24 cellular contexts compared by ENCODE assay signal in genomic region chr1:91764471-91765115, GRCh38.
DNase-seq lines count a peak whose midpoint lies in the region; ATAC-seq, FAIRE-seq and TF ChIP-seq lines count a peak whose summit lies in the region.
"Had no signal": no experiment of that assay in that cellular context is flagged by ENCODE, and none has a peak within 500 bp of the region (broad histone marks: within the 10 kb centered on the region; RNA-seq: fewer than 3 reads in every experiment).

No MANE protein-coding gene starts in this region.

- intact Hi-C loops in Panc1 (cut with micrococcal nuclease; ENCODE audit: unreplicated experiment): no loop called here
- intact Hi-C loops in activated naive CD4-positive, alpha-beta T cell treated with anti-CD3 and anti-CD28 coated beads for 36 hours (cut with micrococcal nuclease): no loop called here

- 72% methylated on average over 12 of the region's 12 CpGs; no CpG with 5 or more reads in 1 of the 2 experiments for WGBS in H1 (ENCODE audit: extremely low coverage in 1 of 2, insufficient coverage in 1 of 2, insufficient read length in 1 of 2, insufficient replicate concordance in 2 of 2, low coverage in 1 of 2, low lambda C conversion rate in 2 of 2, missing lambda C conversion rate in 1 of 2), 2 experiments
- WGBS in liver: 89% methylated on average over 12 of the region's 12 CpGs

- no peak overlapping the region for H3K4me2 ChIP-seq in H1 (ENCODE audit: insufficient read depth in 1 of 2, low read depth in 2 of 2, low read length in 2 of 2)

- no peak for FAIRE-seq in H1 (lab: Jason Lieb, UNC)
- FAIRE-seq: D721Med, G401.6, GM12878, keratinocyte, pancreas had no signal

- no peak overlapping the region for H4K8ac ChIP-seq in H1 (ENCODE audit: extremely low read depth, insufficient read depth, low read length)

- H2BK5ac ChIP-seq in H1 (ENCODE audit: low read depth, low read length): no peak overlapping the region

- TF ChIP-seq EP300 in H1 (IDR thresholded peaks at IDR 0.05; ENCODE audit: borderline replicate concordance in 1 of 2, low read depth in 2 of 2, low read length in 2 of 2): no peak

- H3K36me3 ChIP-seq in Panc1 (ENCODE audit: control insufficient read depth, insufficient read depth, low read length) (no peaks in the 10 kb centered on the region), H1 (ENCODE audit: control insufficient read depth in 2 of 4, insufficient read depth in 4 of 4, low read length in 3 of 4) (no peaks in the 10 kb centered on the region), liver (ENCODE audit: control insufficient read depth in 4 of 4, insufficient read depth in 3 of 4, low read depth in 1 of 4, low read length in 3 of 4) (no peaks in the 10 kb centered on the region)
- H3K36me3 ChIP-seq: pancreas, tibial artery had no signal

- no peak overlapping the region for H3K4ac ChIP-seq in H1 (replicated peaks; ENCODE audit: insufficient read length, low read depth, low read length)

- ATAC-seq in Panc1: peak; percentile 70
- no peak for ATAC-seq in stimulated activated effector memory CD8-positive, alpha-beta T cell treated with anti-CD3 and anti-CD28 coated beads, Interleukin-12 subunit alpha, Interleukin-12 subunit beta, amount 100 ng/mL, for 72 hours
- no peak for ATAC-seq in GM18867 (IDR thresholded peaks at IDR 0.05; ENCODE audit: unreplicated experiment)
- ATAC-seq: GM12878, PC-3 had no signal

- no peak overlapping the region for H2AK5ac ChIP-seq in H1 (ENCODE audit: low read depth, low read length)

- no TSS peak for BruUV-seq in Panc1 (replicated peaks; lab: Mats Ljungman, UMichigan)

- H3K4me1 ChIP-seq in Panc1 (ENCODE audit: control insufficient read depth, insufficient read depth, low read length) (0 out of 2 replicates have a peak, but pooled peaks cover 3% of the 10 kb centered on the region), H1 (replicated peaks in 1 of 4; ENCODE audit: control insufficient read depth in 3 of 4, insufficient read depth in 4 of 4, low read length in 3 of 4) (peaks cover 0 to 3% (median 0%) of the 10 kb centered on the region in 4 experiments; a peak in 1 of 7 replicates), liver (ENCODE audit: control insufficient read depth in 4 of 4, insufficient read depth in 4 of 4, low read length in 3 of 4) (peaks cover under 1 to 23% (median 15%) of the 10 kb centered on the region in 4 donors)

- in situ Hi-C loops in Panc1 (cut with HindIII; ENCODE audit: low pct_unique_long_range_greater_than_20kb, low sequenced_read_pairs): no loop called here

- H2AFZ ChIP-seq in H1 (ENCODE audit: low read length): no peak overlapping the region

- no peak overlapping the region for H4K5ac ChIP-seq in H1 (ENCODE audit: insufficient read length, low read depth, low read length)

- H2BK20ac ChIP-seq in H1 (ENCODE audit: low read length): no peak overlapping the region

- TF ChIP-seq POLR2A in H1 (IDR thresholded peaks at IDR 0.05; ENCODE audit: control extremely low read depth in 1 of 2, low read depth in 2 of 2, low read length in 2 of 2): no peak

- H2BK120ac ChIP-seq in H1 (replicated peaks; ENCODE audit: low read depth, low read length): no peak overlapping the region

- no peaks in the 10 kb centered on the region for H3K9me3 ChIP-seq in Panc1 (ENCODE audit: control insufficient read depth, insufficient read depth, low read depth, low read length)
- H3K9me3 ChIP-seq in H1 (ENCODE audit: insufficient read depth in 2 of 2, low read depth in 1 of 2, low read length in 1 of 2): no peaks in the 10 kb centered on the region
- no peaks in the 10 kb centered on the region for H3K9me3 ChIP-seq in liver (ENCODE audit: control insufficient read depth in 4 of 4, low read length in 3 of 4)
- H3K9me3 ChIP-seq: pancreas, tibial artery had no signal

- H4K20me1 ChIP-seq in H1 (replicated peaks in 1 of 2; ENCODE audit: control insufficient read depth in 1 of 2, insufficient read depth in 2 of 2, low read length in 2 of 2): no peaks in the 10 kb centered on the region

- H3K27ac ChIP-seq in Panc1 (ENCODE audit: low read length) (peak overlapping the region; percentile 12; the same call in 1 of the 2 replicates), H1 (ENCODE audit: low read depth, low read length) (no peak overlapping the region), liver (ENCODE audit: low read depth in 1 of 2, low read length in 2 of 2) (peak overlapping the region; percentile 51 to 57)
- H3K27ac ChIP-seq: pancreas, SK-N-MC, tibial artery had no signal

- peaks cover 65% of the 10 kb centered on the region for H3K4me1 Mint-ChIP-seq in stimulated activated effector memory CD8-positive, alpha-beta T cell treated with anti-CD3 and anti-CD28 coated beads, Interleukin-12 subunit alpha, Interleukin-12 subunit beta, amount 100 ng/mL, for 72 hours
- H3K4me1 Mint-ChIP-seq in activated naive CD4-positive, alpha-beta T cell treated with anti-CD3 and anti-CD28 coated beads for 36 hours (ENCODE audit: low read depth): no peaks in the 10 kb centered on the region
- H3K4me1 Mint-ChIP-seq: B cell, IgD-negative memory B cell had no signal

- H3K4me3 Mint-ChIP-seq in stimulated activated effector memory CD8-positive, alpha-beta T cell treated with anti-CD3 and anti-CD28 coated beads, Interleukin-12 subunit alpha, Interleukin-12 subunit beta, amount 100 ng/mL, for 72 hours: no peak overlapping the region
- H3K4me3 Mint-ChIP-seq in activated naive CD4-positive, alpha-beta T cell treated with anti-CD3 and anti-CD28 coated beads for 36 hours: no peak overlapping the region
- H3K4me3 Mint-ChIP-seq: B cell, IgD-negative memory B cell had no signal

- H3K36me3 Mint-ChIP-seq in stimulated activated effector memory CD8-positive, alpha-beta T cell treated with anti-CD3 and anti-CD28 coated beads, Interleukin-12 subunit alpha, Interleukin-12 subunit beta, amount 100 ng/mL, for 72 hours: peaks cover 17% of the 10 kb centered on the region
- H3K36me3 Mint-ChIP-seq in activated naive CD4-positive, alpha-beta T cell treated with anti-CD3 and anti-CD28 coated beads for 36 hours (ENCODE audit: low read depth): peaks cover 5% of the 10 kb centered on the region
- H3K36me3 Mint-ChIP-seq: IgD-negative memory B cell had no signal

- no peaks in the 10 kb centered on the region for H3K27me3 Mint-ChIP-seq in activated naive CD4-positive, alpha-beta T cell treated with anti-CD3 and anti-CD28 coated beads for 36 hours (ENCODE audit: low read depth)
- H3K27me3 Mint-ChIP-seq: B cell had no signal

- H3K4me3 ChIP-seq in Panc1 (ENCODE audit: low read depth in 2 of 2, low read length in 2 of 2) (no peak overlapping the region), H1 (ENCODE audit: extremely low read depth in 1 of 4, insufficient read depth in 2 of 4, low read depth in 3 of 4, low read length in 4 of 4) (no peak overlapping the region), liver (ENCODE audit: low read depth in 1 of 3, low read length in 3 of 3) (no peak overlapping the region)
- H3K4me3 ChIP-seq: GM12878, pancreas, SK-N-MC, skin epidermis, tibial artery had no signal

- POLR2A ChIA-PET in Panc1 (lab: Charles Lee) (interaction anchor here (0.6 kb wide), 1 partner anchor 1763 kb away, joined by 4 read pairs; no protein-coding TSS in a partner anchor), H1 (lab: Charles Lee; ENCODE audit: partially characterized antibody) (interaction anchor here (1.1 kb wide), 1 partner anchor 27 kb away, joined by 3 read pairs; no protein-coding TSS in a partner anchor)

- no peak overlapping the region for H3K23ac ChIP-seq in H1 (ENCODE audit: insufficient read length)

- no peak overlapping the region for H2BK12ac ChIP-seq in H1 (ENCODE audit: low read depth, low read length)

- peak; percentile 67 to 75 for TF ChIP-seq RAD21 in H1 (IDR thresholded peaks at IDR 0.05 in 1 of 2, conservative IDR thresholded peaks at IDR 0.05 in 1 of 2; ENCODE audit: low read depth in 2 of 2, low read length in 2 of 2)
- TF ChIP-seq RAD21 in liver (IDR thresholded peaks at IDR 0.05): no peak

- H3K14ac ChIP-seq in H1 (ENCODE audit: insufficient read length): no peak overlapping the region

- H3K9me3 Mint-ChIP-seq in stimulated activated effector memory CD8-positive, alpha-beta T cell treated with anti-CD3 and anti-CD28 coated beads, Interleukin-12 subunit alpha, Interleukin-12 subunit beta, amount 100 ng/mL, for 72 hours: peaks cover 2% of the 10 kb centered on the region
- H3K9me3 Mint-ChIP-seq in activated naive CD4-positive, alpha-beta T cell treated with anti-CD3 and anti-CD28 coated beads for 36 hours: no peaks in the 10 kb centered on the region
- H3K9me3 Mint-ChIP-seq: IgD-negative memory B cell had no signal

- no peak overlapping the region for H3K9ac ChIP-seq in H1 (replicated peaks in 1 of 4; ENCODE audit: extremely low read depth in 1 of 4, low read depth in 3 of 4, low read length in 3 of 4)
- no peak overlapping the region for H3K9ac ChIP-seq in liver (ENCODE audit: low read depth in 1 of 2, low read length in 2 of 2)

- no peak overlapping the region; the same call in 1 of the 2 replicates for H2BK15ac ChIP-seq in H1 (ENCODE audit: low read length)

- no peak overlapping the region for H3K56ac ChIP-seq in H1 (replicated peaks; ENCODE audit: insufficient read length, low read depth, low read length)

- H4K91ac ChIP-seq in H1 (replicated peaks; ENCODE audit: insufficient read length, low read length): no peak overlapping the region

- H3K79me1 ChIP-seq in H1 (ENCODE audit: low read depth, low read length): no peaks in the 10 kb centered on the region

- CTCF ChIA-PET in Panc1 (lab: Charles Lee) (no interaction called here), H1 (lab: Charles Lee; ENCODE audit: partially characterized antibody) (interaction anchor here (0.6 to 2.6 kb wide), 29 partner anchors 7 to 962 kb away, joined by 3 to 16 read pairs (median 3); partner anchors contain the start of gene TGFBR3)
- CTCF ChIA-PET in activated naive CD4-positive, alpha-beta T cell treated with anti-CD3 and anti-CD28 coated beads for 36 hours (lab: Charles Lee): interaction anchor here (0.5 to 0.8 kb wide), 3 partner anchors 11 to 245 kb away, joined by 3 to 4 read pairs (median 3); no protein-coding TSS in a partner anchor

- TF ChIP-seq CTCF in Panc1 (IDR thresholded peaks at IDR 0.05) (peak; percentile 23; the same call in 1 of the 2 replicates), H1 (IDR thresholded peaks at IDR 0.05; ENCODE audit: control extremely low read depth in 1 of 3, insufficient read depth in 1 of 3, low read depth in 1 of 3, low read length in 3 of 3) (peak; percentile 62 to 76 (median 74)), liver (IDR thresholded peaks at IDR 0.05; ENCODE audit: low read depth, low read length, missing input control) (no peak), GM10266 (IDR thresholded peaks at IDR 0.05; ENCODE audit: control insufficient read depth, insufficient read depth, low read depth, missing control alignments) (no peak)

- no peaks in the 10 kb centered on the region; the same call in 1 of the 2 replicates for H3K23me2 ChIP-seq in H1 (ENCODE audit: low read depth, low read length)

- H3K27ac Mint-ChIP-seq in stimulated activated effector memory CD8-positive, alpha-beta T cell treated with anti-CD3 and anti-CD28 coated beads, Interleukin-12 subunit alpha, Interleukin-12 subunit beta, amount 100 ng/mL, for 72 hours: peak overlapping the region; percentile 86
- H3K27ac Mint-ChIP-seq in activated naive CD4-positive, alpha-beta T cell treated with anti-CD3 and anti-CD28 coated beads for 36 hours: no peak overlapping the region
- H3K27ac Mint-ChIP-seq: B cell, IgD-negative memory B cell had no signal

- H3K79me2 ChIP-seq in H1 (ENCODE audit: control insufficient read depth in 1 of 2, insufficient read depth in 2 of 2, low read length in 2 of 2): no peaks in the 10 kb centered on the region

- H3K18ac ChIP-seq in H1 (ENCODE audit: extremely low read depth, low read length): no peak overlapping the region; the same call in 1 of the 2 replicates

- H3K27me3 ChIP-seq in Panc1 (ENCODE audit: control insufficient read depth, insufficient read depth, low read length): no peaks in the 10 kb centered on the region
- no peaks in the 10 kb centered on the region for H3K27me3 ChIP-seq in H1 (replicated peaks in 1 of 4; ENCODE audit: control insufficient read depth in 3 of 4, extremely low read depth in 1 of 4, insufficient read depth in 3 of 4, low read length in 3 of 4)
- H3K27me3 ChIP-seq in liver (ENCODE audit: control insufficient read depth in 4 of 4, insufficient read depth in 4 of 4, low read length in 3 of 4): no peaks in the 10 kb centered on the region
- H3K27me3 ChIP-seq: pancreas, tibial artery had no signal

- DNase-seq in Panc1 (ENCODE audit: low read depth, low spot score) (no peak), H1 (ENCODE audit: low read depth in 1 of 2, low spot score in 2 of 2) (peak; percentile 13 to 52), GM10266 (ENCODE audit: extremely low spot score) (no peak), NCI-H2081 treated with DMSO at 0.1 percent for 48 hours (lab: John Stamatoyannopoulos, UW) (no peak)
- no peak for DNase-seq in stimulated activated effector memory CD8-positive, alpha-beta T cell treated with anti-CD3 and anti-CD28 coated beads, Interleukin-12 subunit alpha, Interleukin-12 subunit beta, amount 100 ng/mL, for 72 hours (ENCODE audit: low spot score in 2 of 2)
- no peak for DNase-seq in activated naive CD4-positive, alpha-beta T cell treated with anti-CD3 and anti-CD28 coated beads for 36 hours
- DNase-seq: activated CD4-positive, CD25-positive, alpha-beta regulatory T cell treated with anti-CD3 and anti-CD28 coated beads, Interleukin-2, amount 50 U/mL, for 72 hours; activated gamma-delta T cell treated with Interleukin-2 at 50 U/mL for 16 hours; anterior cingulate cortex; NCI-H2081; NCI-H526; pancreas; PC-3; tibial artery had no signal

Comparison
In these comparisons a context has a peak if more than half of its experiments do, and no peak if none do; other contexts are left out.
1. DNase-seq: peak in H1 (2 of 2); none in Panc1 (single experiment), stimulated activated effector memory CD8-positive, alpha-beta T cell treated with anti-CD3 and anti-CD28 coated beads, Interleukin-12 subunit alpha, Interleukin-12 subunit beta, amount 100 ng/mL, for 72 hours (0 of 2), GM10266 (single experiment), activated naive CD4-positive, alpha-beta T cell treated with anti-CD3 and anti-CD28 coated beads for 36 hours (single experiment) and NCI-H2081 treated with DMSO at 0.1 percent for 48 hours (single experiment).
2. CTCF ChIP-seq: peak in Panc1 (single experiment) and H1 (3 of 3); none in liver (single experiment) and GM10266 (single experiment).